In the genomic region with DNA sequence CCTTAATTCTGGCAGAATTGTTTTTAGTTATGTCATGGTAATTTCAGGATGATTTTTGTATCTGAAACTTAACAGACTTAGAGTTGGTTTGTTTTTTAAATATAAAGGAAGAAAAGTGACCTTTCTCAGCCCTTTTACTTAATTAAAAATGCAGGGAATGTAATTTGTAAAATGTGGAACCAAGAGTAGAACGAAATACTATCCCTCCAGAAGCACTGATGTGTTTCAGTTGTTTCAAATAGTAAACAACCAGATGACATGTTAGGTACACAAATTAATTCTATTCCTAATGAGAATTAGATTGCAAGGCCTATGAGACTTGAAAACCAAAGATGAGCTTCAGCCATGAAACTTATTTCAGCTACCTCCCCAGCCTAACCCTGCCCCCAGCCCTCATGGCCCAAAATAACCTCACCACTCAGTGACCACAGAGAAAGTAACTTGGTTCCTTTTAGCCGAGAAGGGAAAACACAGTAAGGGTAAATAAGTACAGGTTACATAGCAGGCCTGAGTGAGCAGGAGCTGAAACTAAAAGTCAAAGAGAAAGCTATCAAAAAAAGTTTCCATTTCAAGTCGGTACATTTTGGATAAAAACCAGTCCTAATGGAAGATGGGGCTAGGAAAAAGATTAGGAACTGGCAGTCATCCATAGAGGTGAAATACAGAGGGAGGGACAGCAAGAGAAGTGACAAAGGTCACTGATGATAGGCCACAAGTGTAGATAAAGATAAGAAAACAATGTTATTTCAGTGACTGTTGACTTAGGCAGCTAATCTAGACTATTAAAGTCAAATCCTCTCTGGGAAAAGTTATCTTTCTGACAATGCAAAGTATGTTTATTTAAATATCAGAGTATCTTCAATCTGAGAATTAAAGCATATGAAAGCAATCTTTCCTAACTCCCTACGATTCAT, we compare ENCODE assay signal across 10 cellular contexts. TPM values are rescaled to one million over a fixed set of nuclear protein-coding genes. Genes with fewer than 3 reads are reported as not detected.
DNase-seq lines count a peak whose midpoint lies in the region; ATAC-seq, FAIRE-seq and TF ChIP-seq lines count a peak whose summit lies in the region.
"Had no signal": no experiment of that assay in that cellular context is flagged by ENCODE, and none has a peak within 500 bp of the region (broad histone marks: within the 10 kb centered on the region; RNA-seq: fewer than 3 reads in every experiment).

No MANE protein-coding gene starts in this region.

- H3K27ac ChIP-seq in endothelial cell of umbilical vein (ENCODE audit: insufficient read depth, low read depth, low read length) (no peak overlapping the region), substantia nigra (ENCODE audit: low read depth, low read length, poor library complexity, severe bottlenecking) (no peak overlapping the region)
- no peak overlapping the region for H3K27ac ChIP-seq in naive thymus-derived CD4-positive, alpha-beta T cell (ENCODE audit: low read depth, low read length)
- H3K27ac ChIP-seq: SJSA1 had no signal

- no peaks in the 10 kb centered on the region for H3K36me3 ChIP-seq in endothelial cell of umbilical vein (ENCODE audit: control insufficient read depth in 2 of 2, extremely low read depth in 1 of 2, insufficient read depth in 2 of 2, low read length in 2 of 2)
- H3K36me3 ChIP-seq in naive thymus-derived CD4-positive, alpha-beta T cell (ENCODE audit: control insufficient read depth in 2 of 3, insufficient read depth in 3 of 3, low read length in 3 of 3): no peaks in the 10 kb centered on the region
- H3K36me3 ChIP-seq: SJSA1 had no signal

- H3K27me3 Mint-ChIP-seq in naive thymus-derived CD4-positive, alpha-beta T cell: peaks cover 0 to 6% (median 0%) of the 10 kb centered on the region in 5 donors

- CTCF ChIA-PET in endothelial cell of umbilical vein (lab: Charles Lee): interaction anchor here (1.8 kb wide), 1 partner anchor 398 kb away, joined by 6 read pairs; no protein-coding TSS in a partner anchor
- CTCF ChIA-PET in naive thymus-derived CD4-positive, alpha-beta T cell (lab: Charles Lee): no interaction called here

- no peak overlapping the region for H3K9ac ChIP-seq in endothelial cell of umbilical vein (replicated peaks; ENCODE audit: extremely low read depth, insufficient read depth, low read length)

- dilution Hi-C loops in endothelial cell of umbilical vein (cut with MboI; ENCODE audit: extremely low pct_ligation_motif_present, low sequenced_read_pairs): no loop called here

- TF ChIP-seq POLR2A in endothelial cell of umbilical vein (IDR thresholded peaks at IDR 0.05; ENCODE audit: low read depth, low read length): no peak

- H3K27me3 ChIP-seq in endothelial cell of umbilical vein (ENCODE audit: control insufficient read depth in 2 of 2, insufficient read depth in 2 of 2, low read length in 2 of 2): no peaks in the 10 kb centered on the region
- H3K27me3 ChIP-seq in naive thymus-derived CD4-positive, alpha-beta T cell (ENCODE audit: control insufficient read depth in 2 of 2, insufficient read depth in 2 of 2, low read length in 2 of 2): no peaks in the 10 kb centered on the region
- H3K27me3 ChIP-seq: SJSA1 had no signal

- peak; percentile 78 for ATAC-seq in GM19468 (IDR thresholded peaks at IDR 0.05; ENCODE audit: extremely low read depth, unreplicated experiment)
- peak; percentile 100 for ATAC-seq in HG03432 (IDR thresholded peaks at IDR 0.05; ENCODE audit: unreplicated experiment)
- no peak for ATAC-seq in naive thymus-derived CD4-positive, alpha-beta T cell

- no peaks in the 10 kb centered on the region for H3K9me3 Mint-ChIP-seq in naive thymus-derived CD4-positive, alpha-beta T cell

- no peak overlapping the region for H2AFZ ChIP-seq in endothelial cell of umbilical vein (ENCODE audit: low read depth, low read length)

- peaks cover 0 to 5% (median 0%) of the 10 kb centered on the region in 7 donors for H3K4me1 Mint-ChIP-seq in naive thymus-derived CD4-positive, alpha-beta T cell

- no peak for TF ChIP-seq CTCF in endothelial cell of umbilical vein (IDR thresholded peaks at IDR 0.05; ENCODE audit: extremely low read depth in 1 of 2, insufficient read depth in 1 of 2, low read depth in 1 of 2, low read length in 2 of 2)

- POLR2A ChIA-PET in endothelial cell of umbilical vein (lab: Charles Lee): no interaction called here
- POLR2A ChIA-PET in naive thymus-derived CD4-positive, alpha-beta T cell (lab: Charles Lee): no interaction called here

- no peaks in the 10 kb centered on the region for H3K9me1 ChIP-seq in endothelial cell of umbilical vein (replicated peaks; ENCODE audit: control insufficient read depth, extremely low read depth, insufficient read depth, low read length)

- H3K4me1 ChIP-seq in endothelial cell of umbilical vein (ENCODE audit: control insufficient read depth, extremely low read depth, insufficient read depth, low read length): no peaks in the 10 kb centered on the region
- no peaks in the 10 kb centered on the region for H3K4me1 ChIP-seq in naive thymus-derived CD4-positive, alpha-beta T cell (ENCODE audit: control insufficient read depth in 2 of 2, insufficient read depth in 2 of 2, low read length in 2 of 2)
- H3K4me1 ChIP-seq: SJSA1 had no signal

- H3K4me3 ChIP-seq in endothelial cell of umbilical vein (replicated peaks in 1 of 3; ENCODE audit: insufficient read depth in 1 of 3, low read depth in 1 of 3, low read length in 3 of 3): no peak overlapping the region
- H3K4me3 ChIP-seq in naive thymus-derived CD4-positive, alpha-beta T cell (ENCODE audit: low read length): no peak overlapping the region
- H3K4me3 ChIP-seq: SJSA1 had no signal

- H3K4me3 Mint-ChIP-seq in naive thymus-derived CD4-positive, alpha-beta T cell: no peak overlapping the region

- intact Hi-C loops in endothelial cell of umbilical vein (cut with micrococcal nuclease): no loop called here
- intact Hi-C loops in naive thymus-derived CD4-positive, alpha-beta T cell (cut with micrococcal nuclease): no loop called here

- FAIRE-seq in endothelial cell of umbilical vein (lab: Jason Lieb, UNC): no peak
- FAIRE-seq: G401.6 had no signal

- H3K4me2 ChIP-seq in endothelial cell of umbilical vein (ENCODE audit: insufficient read depth, low read length): no peak overlapping the region

- H4K20me1 ChIP-seq in endothelial cell of umbilical vein (replicated peaks; ENCODE audit: control insufficient read depth, extremely low read depth, insufficient read depth, low read length): no peaks in the 10 kb centered on the region

- DNase-seq in GDM1 (lab: John Stamatoyannopoulos, UW) (peak; percentile 32), endothelial cell of umbilical vein (ENCODE audit: low read depth, low spot score) (peak; percentile 37), midbrain (lab: John Stamatoyannopoulos, UW) (no peak), substantia nigra (lab: John Stamatoyannopoulos, UW) (no peak)
- DNase-seq in naive thymus-derived CD4-positive, alpha-beta T cell: no peak
- DNase-seq in stimulated activated CD4-positive, alpha-beta T cell treated with anti-CD3 and anti-CD28 coated beads, Interleukin-4, amount 100 ng/mL, for 24 hours: no peak

- no TSS peak for BruUV-seq in endothelial cell of umbilical vein (replicated peaks; lab: Mats Ljungman, UMichigan)

- H3K36me3 Mint-ChIP-seq in naive thymus-derived CD4-positive, alpha-beta T cell: peaks cover 0 to 4% (median 0%) of the 10 kb centered on the region in 5 donors

- no peaks in the 10 kb centered on the region for H3K79me2 ChIP-seq in endothelial cell of umbilical vein (ENCODE audit: control insufficient read depth, insufficient read depth, low read length)

- no peak overlapping the region for H3K27ac Mint-ChIP-seq in naive thymus-derived CD4-positive, alpha-beta T cell

- no peaks in the 10 kb centered on the region for H3K9me3 ChIP-seq in endothelial cell of umbilical vein (replicated peaks; ENCODE audit: control insufficient read depth, insufficient read depth, low read length)
- H3K9me3 ChIP-seq in naive thymus-derived CD4-positive, alpha-beta T cell (ENCODE audit: control insufficient read depth in 2 of 3, low read length in 3 of 3): no peaks in the 10 kb centered on the region
- H3K9me3 ChIP-seq: SJSA1 had no signal

RNA-seq across cellular contexts. Expression of gene SENP8, which starts 23.2 kb away (rescaled TPM):
- total RNA-seq in endothelial cell of umbilical vein: 1.3 and 1.4 TPM in 2 replicates
- 0.91 and 1.6 TPM in 2 replicates for polyA plus RNA-seq in endothelial cell of umbilical vein
- 1.3 and 1.4 TPM in 2 replicates for polyA plus RNA-seq in endothelial cell of umbilical vein (2011; cell fraction: cytosol; rRNA removed)
- 0.74 and 1.4 TPM in 2 replicates for polyA plus RNA-seq in endothelial cell of umbilical vein (2011; cell fraction: nucleus; rRNA removed)
- polyA plus RNA-seq in endothelial cell of umbilical vein (2012): 1.3 and 1.8 TPM in 2 replicates
- polyA minus RNA-seq in endothelial cell of umbilical vein: 3.0 and 10.8 TPM in 2 replicates
- polyA minus RNA-seq in endothelial cell of umbilical vein (2011; cell fraction: cytosol; rRNA and poly(A)+ RNA removed): 2.0 TPM
- 0.63 and 1.7 TPM in 2 replicates for polyA minus RNA-seq in endothelial cell of umbilical vein (2011; cell fraction: nucleus; rRNA and poly(A)+ RNA removed)
- total RNA-seq in naive thymus-derived CD4-positive, alpha-beta T cell: 1 to 10 TPM in 3 of 5 experiments, under 1 TPM in 2; 0.34 to 1.6 (median 1.4) TPM
- polyA plus RNA-seq in naive thymus-derived CD4-positive, alpha-beta T cell: 1 to 10 TPM; 1.2 TPM

RNA-seq across cellular contexts. Expression of gene MYO9A, which starts 23.5 kb away (rescaled TPM):
- 30.3 and 30.6 TPM in 2 replicates for total RNA-seq in endothelial cell of umbilical vein
- polyA plus RNA-seq in endothelial cell of umbilical vein: 5.7 and 6.4 TPM in 2 replicates
- 5.1 and 5.7 TPM in 2 replicates for polyA plus RNA-seq in endothelial cell of umbilical vein (2011; cell fraction: cytosol; rRNA removed)
- 22.4 and 26.0 TPM in 2 replicates for polyA plus RNA-seq in endothelial cell of umbilical vein (2011; cell fraction: nucleus; rRNA removed)
- 10.4 and 13.6 TPM in 2 replicates for polyA plus RNA-seq in endothelial cell of umbilical vein (2012)
- polyA minus RNA-seq in endothelial cell of umbilical vein: 82.0 and 89.9 TPM in 2 replicates
- 17.6 TPM for polyA minus RNA-seq in endothelial cell of umbilical vein (2011; cell fraction: cytosol; rRNA and poly(A)+ RNA removed)
- 88.6 and 123 TPM in 2 replicates for polyA minus RNA-seq in endothelial cell of umbilical vein (2011; cell fraction: nucleus; rRNA and poly(A)+ RNA removed)
- total RNA-seq in naive thymus-derived CD4-positive, alpha-beta T cell: 10 to 100 TPM; 21.6 to 53.3 (median 29.7) TPM
- 10 to 100 TPM in 1 of 2 donors, 1 to 10 TPM in 1; 8.4 to 20.7 TPM for polyA plus RNA-seq in naive thymus-derived CD4-positive, alpha-beta T cell

RNA-seq across cellular contexts. Expression of gene GRAMD2A, which starts 56.2 kb away (rescaled TPM):
- 0.23 and 0.29 TPM in 2 replicates for total RNA-seq in endothelial cell of umbilical vein
- polyA plus RNA-seq in endothelial cell of umbilical vein: 0.08 and 0.22 TPM in 2 replicates
- polyA plus RNA-seq in endothelial cell of umbilical vein (2011; cell fraction: cytosol; rRNA removed): 0.13 and 0.16 TPM in 2 replicates
- 0.29 and 0.49 TPM in 2 replicates for polyA plus RNA-seq in endothelial cell of umbilical vein (2011; cell fraction: nucleus; rRNA removed)
- polyA plus RNA-seq in endothelial cell of umbilical vein (2012): 0.20 and 0.85 TPM in 2 replicates
- polyA minus RNA-seq in endothelial cell of umbilical vein: 0.13 TPM in 1 of 2 replicates, not detected in the other
- 2.4 TPM for polyA minus RNA-seq in endothelial cell of umbilical vein (2011; cell fraction: cytosol; rRNA and poly(A)+ RNA removed)
- 0.14 TPM in 1 of 2 replicates, not detected in the other for polyA minus RNA-seq in endothelial cell of umbilical vein (2011; cell fraction: nucleus; rRNA and poly(A)+ RNA removed)
- total RNA-seq in naive thymus-derived CD4-positive, alpha-beta T cell: not detected
- polyA plus RNA-seq in naive thymus-derived CD4-positive, alpha-beta T cell: not detected
- total RNA-seq: SJSA1 had no signal

Comparison
In these comparisons a context has a peak if more than half of its experiments do, and no peak if none do; other contexts are left out.
1. DNase-seq: peak in GDM1 (single experiment) and endothelial cell of umbilical vein (single experiment); none in midbrain (single experiment), naive thymus-derived CD4-positive, alpha-beta T cell (0 of 9), substantia nigra (0 of 49) and stimulated activated CD4-positive, alpha-beta T cell treated with anti-CD3 and anti-CD28 coated beads, Interleukin-4, amount 100 ng/mL, for 24 hours (single experiment).